In genomic region chr1:234842726-234843641, GRCh38 we compare ENCODE assay signal across 8 cellular contexts.
A peak's percentile ranks its signal among the peaks of the same experiment; 100 is the strongest.
DNase-seq lines count a peak whose midpoint lies in the region; ATAC-seq and TF ChIP-seq lines count a peak whose summit lies in the region.

No MANE protein-coding gene starts in this region.

- peak; percentile 47 for TF ChIP-seq POLR2A in GM18951 (IDR thresholded peaks at IDR 0.05; ENCODE audit: extremely low read depth, insufficient read depth, insufficient read length)

- peak; percentile 41 to 47 (median 42) for DNase-seq in effector memory CD8-positive, alpha-beta T cell
- peak; percentile 10 to 51 (median 13) for DNase-seq in stimulated activated CD4-positive, alpha-beta T cell treated with anti-CD3 and anti-CD28 coated beads, TNF-alpha, amount 100 ng/mL, for 1 hour (ENCODE audit: low read depth in 3 of 3, low spot score in 1 of 3)
- DNase-seq in NCI-H1694 treated with DMSO at 0.1 percent for 48 hours (lab: John Stamatoyannopoulos, UW) (no peak), NCI-H1092 treated with DMSO at 0.1 percent for 48 hours (lab: John Stamatoyannopoulos, UW) (no peak), T1000 (lab: John Stamatoyannopoulos, UW) (no peak)

- peaks cover 29 to 35% of the 10 kb centered on the region in 2 donors for H3K4me1 Mint-ChIP-seq in effector memory CD8-positive, alpha-beta T cell (ENCODE audit: low read depth in 2 of 2)

- H3K9me3 Mint-ChIP-seq in effector memory CD8-positive, alpha-beta T cell, result no peaks in the 10 kb centered on the region

- no peaks in the 10 kb centered on the region for H3K27me3 Mint-ChIP-seq in effector memory CD8-positive, alpha-beta T cell

- H3K27ac Mint-ChIP-seq in effector memory CD8-positive, alpha-beta T cell, result peak overlapping the region; percentile 51 to 71

- H3K36me3 Mint-ChIP-seq in effector memory CD8-positive, alpha-beta T cell (ENCODE audit: insufficient read depth), result no peaks in the 10 kb centered on the region

- in situ Hi-C loops in GM18951 (cut with MboI; ENCODE audit: low sequenced_read_pairs, unreplicated experiment), result loop anchor here (10.0 to 25.0 kb wide), 2 partner anchors 78 to 244 kb away; no protein-coding TSS in a partner anchor

- peak; percentile 63 for ATAC-seq in HG02981 (IDR thresholded peaks at IDR 0.05; ENCODE audit: unreplicated experiment)
- peak; percentile 86 to 89 for ATAC-seq in activated CD4-positive, CD25-positive, alpha-beta regulatory T cell treated with anti-CD3 and anti-CD28 coated beads, Interleukin-2, amount 50 U/mL, for 24 hours
- ATAC-seq in effector memory CD8-positive, alpha-beta T cell (replicated peaks), result peak; percentile 63

- H3K4me3 Mint-ChIP-seq in effector memory CD8-positive, alpha-beta T cell, result peak overlapping the region; percentile 58 to 66

Comparison
In these comparisons a context has a peak if more than half of its experiments do, and no peak if none do; other contexts are left out.
1. DNase-seq: peak in effector memory CD8-positive, alpha-beta T cell (3 of 3) and stimulated activated CD4-positive, alpha-beta T cell treated with anti-CD3 and anti-CD28 coated beads, TNF-alpha, amount 100 ng/mL, for 1 hour (3 of 3); none in NCI-H1694 treated with DMSO at 0.1 percent for 48 hours (single experiment), NCI-H1092 treated with DMSO at 0.1 percent for 48 hours (single experiment) and T1000 (single experiment).
2. Peak in every context shown above with its lines, with median percentiles within 50 percentile points of each other: ATAC-seq.